ENCODE assay signal across 16 cellular contexts in genomic region chr7:16070806-16071205, GRCh38.
"Had no signal": no experiment of that assay in that cellular context is flagged by ENCODE, and none has a peak within 500 bp of the region (broad histone marks: within the 10 kb centered on the region; RNA-seq: fewer than 3 reads in every experiment).

No MANE protein-coding gene starts in this region.

- ATAC-seq: activated T-cell treated with anti-CD3 and anti-CD28 coated beads, Interleukin-2, amount 50 U/mL, for 72 hours had no signal

- H3K27ac ChIP-seq: ascending aorta, cardiac muscle cell, SJCRH30, SK-N-MC, WERI-Rb-1 had no signal

- H3K4me3 ChIP-seq: ascending aorta, cardiac muscle cell, MG63, SJCRH30, SK-N-MC had no signal

- H3K9me3 ChIP-seq: ascending aorta, MG63, SJCRH30 had no signal

- H3K27me3 ChIP-seq: ascending aorta, cardiac muscle cell, SJCRH30 had no signal

- DNase-seq: activated CD4-positive, alpha-beta T cell treated with anti-CD3 and anti-CD28 coated beads for 1 hour; activated CD4-positive, alpha-beta T cell treated with anti-CD3 and anti-CD28 coated beads, Interleukin-2, amount 50 U/mL, for 4 hours; activated CD4-positive, CD25-positive, alpha-beta regulatory T cell; activated effector memory CD4-positive, alpha-beta T cell treated with anti-CD3 and anti-CD28 coated beads, Interleukin-2, amount 50 U/mL, for 16 hours; activated naive CD4-positive, alpha-beta T cell treated with Interleukin-2 at 50 U/mL for 16 hours; activated naive CD8-positive, alpha-beta T cell treated with anti-CD3 and anti-CD28 coated beads, Interleukin-2, amount 10 ng/mL, durations not matched to agents 7 days and 5 days; activated T-cell treated with anti-CD3 and anti-CD28 coated beads, Interleukin-2, amount 50 U/mL, for 1 hour; MG63; NK-92 treated with Interleukin-12 subunit alpha and Interleukin-12 subunit beta, amount 100 ng/mL, for 24 hours; T1000; WERI-Rb-1 had no signal

- H3K36me3 ChIP-seq: ascending aorta, cardiac muscle cell, MG63, SJCRH30, WERI-Rb-1 had no signal
